Comparison of ENCODE assay signal across 8 cellular contexts in genomic region chr12:57753938-57754337, GRCh38. TPM values are rescaled to one million over a fixed set of nuclear protein-coding genes. Genes with fewer than 3 reads are reported as not detected.
DNase-seq lines count a peak whose midpoint lies in the region; FAIRE-seq and TF ChIP-seq lines count a peak whose summit lies in the region.
"Had no signal": no experiment of that assay in that cellular context is flagged by ENCODE, and none has a peak within 500 bp of the region (broad histone marks: within the 10 kb centered on the region; RNA-seq: fewer than 3 reads in every experiment).

No MANE protein-coding gene starts in this region.

- H3K27ac Mint-ChIP-seq in chondrocyte (ENCODE audit: unreplicated experiment) = peak overlapping the region; percentile 72

- H3K4me3 Mint-ChIP-seq in chondrocyte (ENCODE audit: unreplicated experiment) = peak overlapping the region; percentile 88

- H3K9me2 ChIP-seq in DOHH2 (replicated peaks; ENCODE audit: control insufficient read depth, low read length) = no peaks in the 10 kb centered on the region
- no peaks in the 10 kb centered on the region for H3K9me2 ChIP-seq in MM.1S (replicated peaks; ENCODE audit: insufficient read depth, low read length)

- no peak overlapping the region for H2BK5ac ChIP-seq in neuronal stem cell (ENCODE audit: low read length)

- no peak for TF ChIP-seq POLR2A in GM12891 (IDR thresholded peaks at IDR 0.05; ENCODE audit: low read depth, low read length)

- H3F3A ChIP-seq in DOHH2 (ENCODE audit: control insufficient read depth, insufficient read depth) = peaks cover 19% of the 10 kb centered on the region
- H3F3A ChIP-seq in MM.1S (ENCODE audit: insufficient read depth, low read length) = peaks cover 23% of the 10 kb centered on the region

- no peaks in the 10 kb centered on the region; the same call in 1 of the 2 replicates for H4K20me1 ChIP-seq in DOHH2 (ENCODE audit: control insufficient read depth, insufficient read depth, low read depth, low read length)
- no peaks in the 10 kb centered on the region for H4K20me1 ChIP-seq in MM.1S (ENCODE audit: insufficient read depth, low read length)

- H3K79me2 ChIP-seq in DOHH2 (ENCODE audit: control insufficient read depth, low read length) (peaks cover 69% of the 10 kb centered on the region), MM.1S (ENCODE audit: low read length) (peaks cover 40% of the 10 kb centered on the region)

- H2BK12ac ChIP-seq in neuronal stem cell (ENCODE audit: low read length) = no peak overlapping the region

- peaks cover 44% of the 10 kb centered on the region for H3K4me1 Mint-ChIP-seq in chondrocyte (ENCODE audit: low read depth)

- no peaks in the 10 kb centered on the region for H3K9me3 Mint-ChIP-seq in chondrocyte (ENCODE audit: low read depth)

- no peak overlapping the region for H4K91ac ChIP-seq in neuronal stem cell (ENCODE audit: low read depth, low read length, poor library complexity)

- H3K4me1 ChIP-seq in DOHH2 (ENCODE audit: control insufficient read depth, low read length) = peaks cover 48% of the 10 kb centered on the region
- peaks cover 31% of the 10 kb centered on the region for H3K4me1 ChIP-seq in MM.1S (ENCODE audit: low read length)
- H3K4me1 ChIP-seq in neuronal stem cell (ENCODE audit: control insufficient read depth in 2 of 2, insufficient read depth in 1 of 2, low read depth in 1 of 2, low read length in 2 of 2) = peaks cover 29 to 39% of the 10 kb centered on the region in 2 donors

- H3K36me3 Mint-ChIP-seq in chondrocyte (ENCODE audit: low read depth) = peaks cover 17% of the 10 kb centered on the region

- no peaks in the 10 kb centered on the region for H3K27me3 Mint-ChIP-seq in chondrocyte (ENCODE audit: low read depth)

- peaks cover 56% of the 10 kb centered on the region for H3K36me3 ChIP-seq in DOHH2 (ENCODE audit: control insufficient read depth, low read length)
- H3K36me3 ChIP-seq in MM.1S (replicated peaks; ENCODE audit: insufficient read depth, low read length) = peaks cover 4% of the 10 kb centered on the region; the same call in 1 of the 2 replicates
- peaks cover 19 to 46% of the 10 kb centered on the region in 2 donors for H3K36me3 ChIP-seq in neuronal stem cell (replicated peaks in 1 of 2; ENCODE audit: control insufficient read depth in 2 of 2, insufficient read depth in 2 of 2, low read length in 2 of 2)

- in situ Hi-C loops in GM13977 (cut with MboI; ENCODE audit: low pct_unique_long_range_greater_than_20kb, low sequenced_read_pairs, unreplicated experiment) = no loop called here

- peaks cover 13% of the 10 kb centered on the region for H3K79me1 ChIP-seq in neuronal stem cell (ENCODE audit: low read depth, low read length)

- no peak overlapping the region for H3K14ac ChIP-seq in neuronal stem cell (ENCODE audit: low read length)

- H3K4ac ChIP-seq in neuronal stem cell (ENCODE audit: low read length) = no peak overlapping the region

- TF ChIP-seq CTCF in DOHH2 (IDR thresholded peaks at IDR 0.05; ENCODE audit: low read depth, low read length, poor library complexity, severe bottlenecking) = no peak
- no peak for TF ChIP-seq CTCF in MM.1S (IDR thresholded peaks at IDR 0.05; ENCODE audit: low read length)
- TF ChIP-seq CTCF in chondrocyte (IDR thresholded peaks at IDR 0.05) = no peak
- no peak for TF ChIP-seq CTCF in GM13977 (IDR thresholded peaks at IDR 0.05; ENCODE audit: extremely low read depth, insufficient read depth, missing control alignments)

- peak overlapping the region; percentile 82; the same call in 1 of the 2 replicates for H2AFZ ChIP-seq in MM.1S (ENCODE audit: low read length)
- H2AFZ ChIP-seq in neuronal stem cell (ENCODE audit: low read length) = peak overlapping the region; percentile 61

- H3K9me3 ChIP-seq in DOHH2 (ENCODE audit: control insufficient read depth, insufficient read depth, low read length) (no peaks in the 10 kb centered on the region), MM.1S (replicated peaks; ENCODE audit: insufficient read depth, low read length) (no peaks in the 10 kb centered on the region), neuronal stem cell (replicated peaks in 1 of 2; ENCODE audit: control insufficient read depth in 2 of 2, insufficient read depth in 1 of 2, low read depth in 1 of 2, low read length in 2 of 2) (no peaks in the 10 kb centered on the region)
- H3K9me3 ChIP-seq: SJSA1 had no signal

- H3K27ac ChIP-seq in DOHH2 (ENCODE audit: low read depth, low read length) = peak overlapping the region; percentile 37
- no peak overlapping the region; the same call in 1 of the 2 replicates for H3K27ac ChIP-seq in MM.1S (ENCODE audit: low read length)
- no peak overlapping the region for H3K27ac ChIP-seq in neuronal stem cell (replicated peaks; ENCODE audit: low read length)
- H3K27ac ChIP-seq: SJSA1 had no signal

- H3K4me2 ChIP-seq in DOHH2 (ENCODE audit: low read length) (peak overlapping the region; percentile 96), MM.1S (ENCODE audit: low read depth, low read length) (peak overlapping the region; percentile 95), neuronal stem cell (ENCODE audit: insufficient read depth, low read length, poor library complexity, severe bottlenecking) (no peak overlapping the region)

- no peak overlapping the region for H2AK5ac ChIP-seq in neuronal stem cell (ENCODE audit: low read depth, low read length)

- no peak overlapping the region for H2BK120ac ChIP-seq in neuronal stem cell (ENCODE audit: low read depth, low read length)

- no peak for FAIRE-seq in GM12891 (lab: Jason Lieb, UNC)

- no peaks in the 10 kb centered on the region for H3K27me3 ChIP-seq in DOHH2 (ENCODE audit: control insufficient read depth, low read length)
- no peaks in the 10 kb centered on the region for H3K27me3 ChIP-seq in MM.1S (replicated peaks; ENCODE audit: insufficient read depth, low read length)
- peaks cover 0 to 13% (median 3%) of the 10 kb centered on the region in 3 experiments for H3K27me3 ChIP-seq in neuronal stem cell (ENCODE audit: control insufficient read depth in 3 of 3, insufficient read depth in 3 of 3, low read depth in 1 of 3, low read length in 3 of 3)

- no peak overlapping the region for H4K8ac ChIP-seq in neuronal stem cell (ENCODE audit: low read depth, low read length)

- no CpG with 5 or more reads among the region's 1 CpG for WGBS in neuronal stem cell (ENCODE audit: extremely low coverage in 2 of 2, insufficient read length in 2 of 2, insufficient replicate concordance in 1 of 2), 2 donors

- no peak overlapping the region for H3K18ac ChIP-seq in neuronal stem cell (ENCODE audit: low read length)

- peak overlapping the region; percentile 88 for H3K4me3 ChIP-seq in DOHH2 (ENCODE audit: low read length)
- H3K4me3 ChIP-seq in MM.1S (ENCODE audit: low read length) = peak overlapping the region; percentile 67; the same call in 1 of the 2 replicates
- H3K4me3 ChIP-seq in neuronal stem cell (ENCODE audit: low read length in 2 of 2) = no peak overlapping the region

- no peak overlapping the region for H3K9ac ChIP-seq in MM.1S (ENCODE audit: low read length)
- no peak overlapping the region for H3K9ac ChIP-seq in neuronal stem cell (ENCODE audit: low read depth, low read length, poor library complexity)

- H2BK15ac ChIP-seq in neuronal stem cell (ENCODE audit: low read length) = no peak overlapping the region

- H3K23ac ChIP-seq in neuronal stem cell (ENCODE audit: low read depth, low read length, poor library complexity) = no peak overlapping the region

- DNase-seq in MM.1S = no peak
- no peak for DNase-seq in chondrocyte (ENCODE audit: low spot score)
- DNase-seq in neuronal stem cell (ENCODE audit: low spot score) = no peak
- no peak for DNase-seq in NCI-H2081 (lab: John Stamatoyannopoulos, UW)
- no peak for DNase-seq in GM12891 (ENCODE audit: insufficient read length, low spot score)
- no peak for DNase-seq in GM13977 (ENCODE audit: low spot score)

TF ChIP-seq in GM12891, 5 proteins besides CTCF, POLR2A, EP300 and RAD21:
- no peak for TF ChIP-seq POU2F2 (IDR thresholded peaks at IDR 0.05; ENCODE audit: low read depth, low read length)
- TF ChIP-seq TAF1 (IDR thresholded peaks at IDR 0.05; ENCODE audit: low read depth, low read length) = no peak
- no peak for TF ChIP-seq SPI1 (IDR thresholded peaks at IDR 0.05; ENCODE audit: low read depth, low read length)
- no peak for TF ChIP-seq POLR2AphosphoS5 (IDR thresholded peaks at IDR 0.05; ENCODE audit: low read depth, low read length)
- no peak for TF ChIP-seq PAX5 (IDR thresholded peaks at IDR 0.05; ENCODE audit: insufficient read depth, low read length, severe bottlenecking)

RNA-seq across cellular contexts. Expression of gene MARCHF9, which starts 1.0 kb away (rescaled TPM):
- total RNA-seq in chondrocyte = 17.3 to 22.1 TPM (median 21.8 TPM) in 3 replicates
- polyA plus RNA-seq in neuronal stem cell (2013, experiment 1 of 2) = 14.0 TPM
- polyA plus RNA-seq in neuronal stem cell (2013, experiment 2 of 2) = 14.6 TPM
- polyA plus RNA-seq in GM12891 (2012; ENCODE audit: low read depth, missing spikeins) = 6.8 TPM

RNA-seq across cellular contexts. Expression of gene CDK4, which starts 1.8 kb away (rescaled TPM):
- 136 to 140 TPM (median 139 TPM) in 3 replicates for total RNA-seq in chondrocyte
- polyA plus RNA-seq in neuronal stem cell (2013, experiment 1 of 2) = 157 TPM
- 144 TPM for polyA plus RNA-seq in neuronal stem cell (2013, experiment 2 of 2)
- 100 TPM for polyA plus RNA-seq in GM12891 (2012; ENCODE audit: low read depth, missing spikeins)

RNA-seq across cellular contexts. Expression of gene TSPAN31, which starts 9.1 kb away (rescaled TPM):
- total RNA-seq in chondrocyte = 21.2 to 29.3 TPM (median 21.5 TPM) in 3 replicates
- 24.9 TPM for polyA plus RNA-seq in neuronal stem cell (2013, experiment 1 of 2)
- 25.4 TPM for polyA plus RNA-seq in neuronal stem cell (2013, experiment 2 of 2)
- 24.1 TPM for polyA plus RNA-seq in GM12891 (2012; ENCODE audit: low read depth, missing spikeins)

RNA-seq across cellular contexts. Expression of gene CYP27B1, which starts 12.9 kb away (rescaled TPM):
- 2.1 to 3.2 TPM (median 2.3 TPM) in 3 replicates for total RNA-seq in chondrocyte
- 0.35 TPM for polyA plus RNA-seq in neuronal stem cell (2013, experiment 1 of 2)
- 0.40 TPM for polyA plus RNA-seq in neuronal stem cell (2013, experiment 2 of 2)
- 0.85 TPM for polyA plus RNA-seq in GM12891 (2012; ENCODE audit: low read depth, missing spikeins)

RNA-seq across cellular contexts. Expression of gene AGAP2, which starts 15.4 kb away (rescaled TPM):
- 1.9 to 3.1 TPM (median 1.9 TPM) in 3 replicates for total RNA-seq in chondrocyte
- polyA plus RNA-seq in neuronal stem cell (2013, experiment 1 of 2) = 4.2 TPM
- 4.0 TPM for polyA plus RNA-seq in neuronal stem cell (2013, experiment 2 of 2)
- 6.3 TPM for polyA plus RNA-seq in GM12891 (2012; ENCODE audit: low read depth, missing spikeins)

Comparison
In these comparisons a context has a peak if more than half of its experiments do, and no peak if none do; other contexts are left out.
1. H3K4me3 ChIP-seq: peak in DOHH2 (single experiment) and MM.1S (single experiment); none in neuronal stem cell (0 of 2).